ENCODE assay signal across 8 cellular contexts in the genomic region with DNA sequence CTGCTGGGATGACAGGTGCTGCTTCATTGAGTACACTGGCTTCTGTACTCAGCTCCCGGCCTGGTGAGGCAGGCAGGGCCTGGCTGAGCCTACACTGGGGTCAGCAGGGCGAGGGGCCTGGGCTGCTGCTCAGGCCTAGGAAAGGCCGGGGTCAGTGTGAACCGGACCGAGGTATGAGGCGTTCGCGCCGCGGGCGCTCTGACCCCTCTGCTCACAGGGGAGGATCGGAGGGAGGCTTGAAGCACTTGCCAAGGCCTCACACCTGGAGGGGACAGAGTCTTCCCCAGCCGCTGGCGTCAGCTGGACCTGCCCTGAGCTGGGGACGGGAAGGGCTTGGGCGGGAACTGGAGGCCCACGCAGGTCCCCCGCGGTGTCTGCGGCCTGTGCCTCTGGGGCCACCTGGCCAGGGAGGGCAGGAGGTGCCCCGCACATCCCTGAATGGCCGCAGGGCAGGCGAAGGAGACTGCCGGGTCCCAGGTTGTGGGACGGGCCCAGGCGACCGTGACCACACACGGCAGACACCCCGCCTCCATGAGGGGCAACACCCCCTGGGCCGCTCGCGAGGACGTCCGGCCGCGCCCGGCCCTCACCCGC. TPM values are rescaled to one million over a fixed set of nuclear protein-coding genes. Genes with fewer than 3 reads are reported as not detected.
A peak's percentile ranks its signal among the peaks of the same experiment; 100 is the strongest.
DNase-seq lines count a peak whose midpoint lies in the region; ATAC-seq and TF ChIP-seq lines count a peak whose summit lies in the region.

No MANE protein-coding gene starts in this region.

- H3K4me1 ChIP-seq in OCI-LY3 (ENCODE audit: low read length) = peaks cover 34% of the 10 kb centered on the region

- peaks cover 42% of the 10 kb centered on the region for H3K4me1 Mint-ChIP-seq in activated CD4-positive, alpha-beta T cell treated with anti-CD3 and anti-CD28 coated beads, Interleukin-2, amount 10 ng/mL, durations not matched to agents 7 days and 5 days
- peaks cover 22% of the 10 kb centered on the region in 2 donors for H3K4me1 Mint-ChIP-seq in natural killer cell treated with Interleukin-12 subunit alpha and Interleukin-12 subunit beta and Interleukin-15 and Interleukin-18, amount 100 ng/mL, for 72 hours (ENCODE audit: low read depth in 2 of 2)

- H3K9me3 ChIP-seq in OCI-LY3 (ENCODE audit: insufficient read depth, low read length) = no peaks in the 10 kb centered on the region

- 0 out of 2 replicates have a peak, but pooled peaks cover 8% of the 10 kb centered on the region for H3K27me3 ChIP-seq in OCI-LY3 (ENCODE audit: low read depth, low read length)

- H3K36me3 ChIP-seq in OCI-LY3 (replicated peaks; ENCODE audit: low read depth, low read length) = no peaks in the 10 kb centered on the region

- H3K9me3 Mint-ChIP-seq in activated CD4-positive, alpha-beta T cell treated with anti-CD3 and anti-CD28 coated beads, Interleukin-2, amount 10 ng/mL, durations not matched to agents 7 days and 5 days = no peaks in the 10 kb centered on the region
- H3K9me3 Mint-ChIP-seq in natural killer cell treated with Interleukin-12 subunit alpha and Interleukin-12 subunit beta and Interleukin-15 and Interleukin-18, amount 100 ng/mL, for 72 hours = no peaks in the 10 kb centered on the region

- ATAC-seq in HG02763 (IDR thresholded peaks at IDR 0.05; ENCODE audit: unreplicated experiment) = peak; percentile 28
- peak; percentile 66 to 73 for ATAC-seq in natural killer cell treated with Interleukin-12 subunit alpha and Interleukin-12 subunit beta and Interleukin-15 and Interleukin-18, amount 100 ng/mL, for 72 hours

- peak overlapping the region; percentile 92 for H3K27ac Mint-ChIP-seq in activated CD4-positive, alpha-beta T cell treated with anti-CD3 and anti-CD28 coated beads, Interleukin-2, amount 10 ng/mL, durations not matched to agents 7 days and 5 days
- H3K27ac Mint-ChIP-seq in natural killer cell treated with Interleukin-12 subunit alpha and Interleukin-12 subunit beta and Interleukin-15 and Interleukin-18, amount 100 ng/mL, for 72 hours = peak overlapping the region; percentile 57 to 59

- peak overlapping the region; percentile 85 for H3K4me3 ChIP-seq in OCI-LY3 (ENCODE audit: low read length)

- no peak for DNase-seq in activated CD4-positive, alpha-beta T cell treated with anti-CD3 and anti-CD28 coated beads, Interleukin-2, amount 10 ng/mL, durations not matched to agents 7 days and 5 days
- DNase-seq in activated CD4-positive, alpha-beta T cell treated with anti-CD3 and anti-CD28 coated beads, Interleukin-2, amount 50 U/mL, for 1 hour = no peak
- peak; percentile 33 for DNase-seq in effector CD4-positive, alpha-beta T cell
- peak; percentile 69 for DNase-seq in natural killer cell treated with Interleukin-12 subunit alpha and Interleukin-12 subunit beta and Interleukin-15 and Interleukin-18, amount 100 ng/mL, for 72 hours (ENCODE audit: low spot score)
- DNase-seq in NCI-H446 (lab: John Stamatoyannopoulos, UW) (no peak), NCI-H128 (lab: John Stamatoyannopoulos, UW; ENCODE audit: unreplicated experiment) (no peak)

- no peak for TF ChIP-seq CTCF in OCI-LY3 (IDR thresholded peaks at IDR 0.05; ENCODE audit: low read depth, low read length)

- CTCF ChIA-PET in activated CD4-positive, alpha-beta T cell treated with anti-CD3 and anti-CD28 coated beads, Interleukin-2, amount 10 ng/mL, durations not matched to agents 7 days and 5 days (lab: Charles Lee) = interaction anchor here (0.6 kb wide), 1 partner anchor 211 kb away, joined by 3 read pairs; no protein-coding TSS in a partner anchor

- H3K4me2 ChIP-seq in OCI-LY3 (ENCODE audit: low read length) = peak overlapping the region; percentile 83

- H3K79me2 ChIP-seq in OCI-LY3 (ENCODE audit: low read length) = peaks cover 22% of the 10 kb centered on the region

- no peak overlapping the region for H3K27ac ChIP-seq in OCI-LY3 (ENCODE audit: low read length)

- peaks cover 2% of the 10 kb centered on the region for H3K36me3 Mint-ChIP-seq in activated CD4-positive, alpha-beta T cell treated with anti-CD3 and anti-CD28 coated beads, Interleukin-2, amount 10 ng/mL, durations not matched to agents 7 days and 5 days (ENCODE audit: low read depth)
- no peaks in the 10 kb centered on the region for H3K36me3 Mint-ChIP-seq in natural killer cell treated with Interleukin-12 subunit alpha and Interleukin-12 subunit beta and Interleukin-15 and Interleukin-18, amount 100 ng/mL, for 72 hours

- peak overlapping the region; percentile 67 for H3K9ac ChIP-seq in OCI-LY3 (ENCODE audit: low read length)

- POLR2A ChIA-PET in activated CD4-positive, alpha-beta T cell treated with anti-CD3 and anti-CD28 coated beads, Interleukin-2, amount 10 ng/mL, durations not matched to agents 7 days and 5 days (lab: Charles Lee) = no interaction called here

- H2AFZ ChIP-seq in OCI-LY3 (ENCODE audit: low read depth, low read length) = no peak overlapping the region; the same call in 1 of the 2 replicates

- no peaks in the 10 kb centered on the region for H4K20me1 ChIP-seq in OCI-LY3 (ENCODE audit: insufficient read depth, low read length)

- peak overlapping the region; percentile 84 for H3K4me3 Mint-ChIP-seq in activated CD4-positive, alpha-beta T cell treated with anti-CD3 and anti-CD28 coated beads, Interleukin-2, amount 10 ng/mL, durations not matched to agents 7 days and 5 days
- H3K4me3 Mint-ChIP-seq in natural killer cell treated with Interleukin-12 subunit alpha and Interleukin-12 subunit beta and Interleukin-15 and Interleukin-18, amount 100 ng/mL, for 72 hours = peak overlapping the region; percentile 72

- H3K27me3 Mint-ChIP-seq in activated CD4-positive, alpha-beta T cell treated with anti-CD3 and anti-CD28 coated beads, Interleukin-2, amount 10 ng/mL, durations not matched to agents 7 days and 5 days = no peaks in the 10 kb centered on the region
- no peaks in the 10 kb centered on the region for H3K27me3 Mint-ChIP-seq in natural killer cell treated with Interleukin-12 subunit alpha and Interleukin-12 subunit beta and Interleukin-15 and Interleukin-18, amount 100 ng/mL, for 72 hours

RNA-seq across cellular contexts. Expression of a gene that starts 0.5 kb away (rescaled TPM):
- 10 to 100 TPM in 1 of 2 experiments, 1 to 10 TPM in 1; 9.2 to 10.3 TPM for total RNA-seq in activated CD4-positive, alpha-beta T cell treated with anti-CD3 and anti-CD28 coated beads, Interleukin-2, amount 10 ng/mL, durations not matched to agents 7 days and 5 days
- total RNA-seq in natural killer cell treated with Interleukin-12 subunit alpha and Interleukin-12 subunit beta and Interleukin-15 and Interleukin-18, amount 100 ng/mL, for 72 hours = 10 to 100 TPM; 10.7 to 18.9 TPM

RNA-seq across cellular contexts. Expression of a gene that starts 20.3 kb away (rescaled TPM):
- total RNA-seq in activated CD4-positive, alpha-beta T cell treated with anti-CD3 and anti-CD28 coated beads, Interleukin-2, amount 10 ng/mL, durations not matched to agents 7 days and 5 days = 100 to 1,000 TPM; 156 to 159 TPM
- 100 to 1,000 TPM; 139 to 161 TPM for total RNA-seq in natural killer cell treated with Interleukin-12 subunit alpha and Interleukin-12 subunit beta and Interleukin-15 and Interleukin-18, amount 100 ng/mL, for 72 hours

RNA-seq across cellular contexts. Expression of a gene that starts 20.5 kb away (rescaled TPM):
- total RNA-seq in activated CD4-positive, alpha-beta T cell treated with anti-CD3 and anti-CD28 coated beads, Interleukin-2, amount 10 ng/mL, durations not matched to agents 7 days and 5 days = 1 to 10 TPM; 6.7 to 8.1 TPM
- total RNA-seq in natural killer cell treated with Interleukin-12 subunit alpha and Interleukin-12 subunit beta and Interleukin-15 and Interleukin-18, amount 100 ng/mL, for 72 hours = 1 to 10 TPM; 4.0 to 7.5 TPM

Comparison
In these comparisons a context has a peak if more than half of its experiments do, and no peak if none do; other contexts are left out.
1. DNase-seq: peak in effector CD4-positive, alpha-beta T cell (single experiment) and natural killer cell treated with Interleukin-12 subunit alpha and Interleukin-12 subunit beta and Interleukin-15 and Interleukin-18, amount 100 ng/mL, for 72 hours (single experiment); none in activated CD4-positive, alpha-beta T cell treated with anti-CD3 and anti-CD28 coated beads, Interleukin-2, amount 10 ng/mL, durations not matched to agents 7 days and 5 days (single experiment), activated CD4-positive, alpha-beta T cell treated with anti-CD3 and anti-CD28 coated beads, Interleukin-2, amount 50 U/mL, for 1 hour (single experiment), NCI-H446 (0 of 2) and NCI-H128 (single experiment).